In the genomic region with DNA sequence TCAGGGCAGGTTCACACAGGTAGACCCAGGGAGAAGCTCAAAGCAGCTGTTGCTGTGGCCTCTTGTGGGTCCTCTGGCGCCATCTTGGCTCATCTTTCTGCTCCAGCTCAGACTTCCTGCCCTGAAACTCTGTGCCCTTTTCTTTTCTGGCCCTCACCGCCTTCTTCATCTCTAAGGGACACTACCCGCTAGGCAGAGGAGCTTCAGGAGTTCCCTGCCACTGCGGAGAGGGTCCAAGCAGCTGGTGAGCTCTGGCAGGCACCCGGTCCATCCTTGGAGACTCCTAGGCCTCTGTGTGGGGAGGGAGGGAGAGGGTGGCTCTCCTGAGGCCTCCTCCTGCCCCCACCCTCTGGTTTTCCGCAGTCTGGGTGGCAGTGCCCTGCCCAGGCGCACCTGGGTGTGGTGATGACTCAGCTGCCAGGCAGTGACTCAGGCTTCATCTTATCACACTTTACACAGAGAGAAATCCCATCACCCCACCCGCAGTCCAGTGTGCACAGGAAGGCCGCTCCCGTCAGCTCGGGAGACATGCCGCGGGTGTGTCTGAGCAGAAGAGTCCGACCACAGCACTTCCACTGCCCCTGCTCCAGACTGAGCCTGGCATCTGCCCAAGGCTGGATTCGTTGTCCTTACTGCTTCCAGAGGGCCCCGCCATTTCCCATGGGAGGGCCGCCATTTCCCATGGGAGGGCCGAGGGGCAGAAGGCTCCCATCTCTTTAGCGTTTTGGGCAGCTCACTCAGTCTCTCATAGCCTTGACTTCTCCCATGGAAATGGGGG, we compare ENCODE assay signal across 1 cellular context.
TF ChIP-seq lines count a peak whose summit lies in the region.

No MANE protein-coding gene starts in this region.

TF ChIP-seq in K562, 482 proteins besides CTCF, POLR2A, EP300 and RAD21 (continued from another document):
- TF ChIP-seq ETV1 (tag; conservative IDR thresholded peaks at IDR 0.05; ENCODE audit: low read depth), result 0 out of 2 replicates have a peak, but pooled peaks have one; percentile 19
- peak; percentile 47 for TF ChIP-seq MEIS2 (IDR thresholded peaks at IDR 0.05; ENCODE audit: partially characterized antibody)
- TF ChIP-seq TAF9B (IDR thresholded peaks at IDR 0.05; ENCODE audit: partially characterized antibody), result peak; percentile 65
- peak; percentile 89 for TF ChIP-seq SMAD4 (CRISPR knock-in tag; conservative IDR thresholded peaks at IDR 0.05)
- peak; percentile 77 for TF ChIP-seq CXXC5 (CRISPR knock-in tag; IDR thresholded peaks at IDR 0.05)
- TF ChIP-seq ZFX (CRISPR knock-in tag; IDR thresholded peaks at IDR 0.05), result peak; percentile 73
- TF ChIP-seq JUNB (CRISPR knock-in tag; conservative IDR thresholded peaks at IDR 0.05), result peak; percentile 89
- peak in 1 of 2 experiments; percentile 75; a peak in 1 of 4 replicates for TF ChIP-seq ZNF639 (CRISPR knock-in tag; conservative IDR thresholded peaks at IDR 0.05 in 1 of 2, IDR thresholded peaks at IDR 0.05 in 1 of 2)
- TF ChIP-seq KLF1 (tag; IDR thresholded peaks at IDR 0.05), result peak; percentile 72
- TF ChIP-seq MTF1 (CRISPR knock-in tag; IDR thresholded peaks at IDR 0.05; ENCODE audit: borderline replicate concordance), result peak; percentile 69; the same call in 1 of the 2 replicates
- no peak for TF ChIP-seq ATF1 (CRISPR knock-in tag; IDR thresholded peaks at IDR 0.05)
- TF ChIP-seq ATF1 (tag; IDR thresholded peaks at IDR 0.05), result peak; percentile 77
- TF ChIP-seq L3MBTL2 (IDR thresholded peaks at IDR 0.05), result peak; percentile 45; the same call in 1 of the 2 replicates
- TF ChIP-seq ZNF740 (CRISPR knock-in tag; IDR thresholded peaks at IDR 0.05), result 0 out of 2 replicates have a peak, but pooled peaks have one; percentile 26
- 0 out of 4 replicates have a peak, but pooled peaks of 1 of the 2 experiments have one; percentile 32 for TF ChIP-seq ZNF740 (tag; IDR thresholded peaks at IDR 0.05)
- peak; percentile 96 for TF ChIP-seq C11orf30 (IDR thresholded peaks at IDR 0.05; ENCODE audit: low read depth)
- TF ChIP-seq ZNF584 (CRISPR knock-in tag; IDR thresholded peaks at IDR 0.05; ENCODE audit: low read depth), result peak; percentile 77
- TF ChIP-seq HMGN3 (IDR thresholded peaks at IDR 0.05; ENCODE audit: borderline replicate concordance, extremely low read depth, insufficient read length, low read depth, low read length), result peak; percentile 81
- TF ChIP-seq CBFA2T2 (conservative IDR thresholded peaks at IDR 0.05), result peak; percentile 83
- no peak for TF ChIP-seq CHCHD3 (CRISPR knock-in tag; IDR thresholded peaks at IDR 0.05)
- TF ChIP-seq ZNF384 (IDR thresholded peaks at IDR 0.05; ENCODE audit: low read depth, low read length), result no peak
- TF ChIP-seq SMARCB1 (IDR thresholded peaks at IDR 0.05; ENCODE audit: insufficient read length, low read depth), result peak; percentile 46
- TF ChIP-seq NFRKB (IDR thresholded peaks at IDR 0.05; ENCODE audit: low read depth), result peak; percentile 71; the same call in 1 of the 2 replicates
- 0 out of 4 replicates have a peak, but pooled peaks of 1 of the 2 experiments have one; percentile 25 for TF ChIP-seq ARNT (IDR thresholded peaks at IDR 0.05)
- TF ChIP-seq BHLHE40 (IDR thresholded peaks at IDR 0.05; ENCODE audit: low read length), result peak; percentile 64
